26 cellular contexts compared by ENCODE assay signal in the genomic region with DNA sequence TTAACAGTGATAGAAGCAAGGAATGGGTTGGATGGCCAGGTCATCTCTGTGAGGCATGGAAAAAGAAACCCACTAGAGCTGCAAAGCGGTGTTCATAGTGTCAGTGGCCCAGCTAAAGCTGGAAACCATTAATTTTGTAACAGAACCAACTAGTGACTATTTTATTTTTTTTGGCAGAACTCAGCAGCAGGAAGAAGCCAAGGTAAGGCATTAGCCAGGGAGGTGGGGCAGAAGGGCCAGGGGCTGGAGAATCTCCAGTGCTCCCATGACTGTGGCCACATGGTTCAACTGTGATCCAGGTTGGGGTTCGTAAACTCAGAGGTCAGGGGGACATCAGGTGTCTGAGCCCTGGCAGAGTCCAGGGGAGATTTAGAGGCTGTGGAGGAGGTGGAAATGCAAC. TPM values are rescaled to one million over a fixed set of nuclear protein-coding genes. Genes with fewer than 3 reads are reported as not detected.
DNase-seq lines count a peak whose midpoint lies in the region; ATAC-seq, FAIRE-seq and TF ChIP-seq lines count a peak whose summit lies in the region.
"Had no signal": no experiment of that assay in that cellular context is flagged by ENCODE, and none has a peak within 500 bp of the region (broad histone marks: within the 10 kb centered on the region; RNA-seq: fewer than 3 reads in every experiment).

No MANE protein-coding gene starts in this region.

- peaks cover 0 to 10% (median 0%) of the 10 kb centered on the region in 4 donors for H3K4me1 ChIP-seq in right lobe of liver
- H3K4me1 ChIP-seq in HepG2 (ENCODE audit: insufficient read depth, low read length): peaks cover 68% of the 10 kb centered on the region
- peaks cover 4% of the 10 kb centered on the region for H3K4me1 ChIP-seq in mesenchymal stem cell (ENCODE audit: control insufficient read depth, insufficient read depth, low read depth, low read length)
- peaks cover 2% of the 10 kb centered on the region for H3K4me1 ChIP-seq in osteoblast (ENCODE audit: insufficient read depth, low read length)
- no peaks in the 10 kb centered on the region for H3K4me1 ChIP-seq in uterus
- H3K4me1 ChIP-seq: SJCRH30 had no signal

- ATAC-seq in right lobe of liver (peak; percentile 17 to 62 (median 54)), HepG2 (no peak)
- ATAC-seq: GM23338, Right ventricle myocardium inferior had no signal

- no peak overlapping the region for H2BK15ac ChIP-seq in mesenchymal stem cell (ENCODE audit: low read depth, poor library complexity, severe bottlenecking)

- H3K36me3 ChIP-seq in right lobe of liver (no peaks in the 10 kb centered on the region), HepG2 (replicated peaks in 1 of 2; ENCODE audit: control insufficient read depth in 1 of 2, insufficient read depth in 2 of 2, low read length in 2 of 2) (no peaks in the 10 kb centered on the region), mesenchymal stem cell (ENCODE audit: control insufficient read depth in 1 of 2, insufficient read depth in 2 of 2, low read depth in 1 of 2, low read length in 2 of 2) (no peaks in the 10 kb centered on the region), osteoblast (ENCODE audit: insufficient read depth, low read length) (no peaks in the 10 kb centered on the region), uterus (no peaks in the 10 kb centered on the region)
- H3K36me3 ChIP-seq: BLaER1 treated with 17β-estradiol and CSF1 and Interleukin-3, amounts not matched to agents 10 nM and 100 nM; SJCRH30 had no signal

- H3K4me2 ChIP-seq in HepG2 (ENCODE audit: low read depth, low read length): no peak overlapping the region
- no peak overlapping the region for H3K4me2 ChIP-seq in mesenchymal stem cell (ENCODE audit: low read length, poor library complexity, severe bottlenecking)
- H3K4me2 ChIP-seq in osteoblast (ENCODE audit: insufficient read depth, low read length): no peak overlapping the region
- H3K4me2 ChIP-seq: BLaER1 treated with 17β-estradiol and CSF1 and Interleukin-3, amounts not matched to agents 10 nM and 100 nM; GM23338; PC-9 had no signal

- DNase-seq in right lobe of liver: peak in 1 of 3 donors; percentile 69
- DNase-seq in HepG2 (ENCODE audit: low spot score): no peak
- peak; percentile 19 for DNase-seq in ecto neural progenitor cell (ENCODE audit: low spot score)
- DNase-seq in mesenchymal stem cell: no peak
- DNase-seq in osteoblast (ENCODE audit: insufficient read length, low spot score, missing footprints): no peak
- no peak for DNase-seq in hippocampal formation (lab: John Stamatoyannopoulos, UW)
- no peak for DNase-seq in mucosa of gallbladder (ENCODE audit: low spot score)
- DNase-seq in uterus: no peak
- DNase-seq: CD4-positive, alpha-beta memory T cell; COR-L47; DMS53; H9; IMR-90; KG1; NCI-H1048; NCI-H1417; NCI-H1694 treated with DMSO at 0.1 percent for 48 hours; NCI-H2081; NCI-H2227 treated with DMSO at 0.1 percent for 48 hours; NCI-H526 treated with DMSO at 0.1 percent for 48 hours; PC-9; SJCRH30 had no signal

- H2BK12ac ChIP-seq in mesenchymal stem cell (ENCODE audit: low read length in 2 of 2): no peak overlapping the region

- H2BK120ac ChIP-seq in mesenchymal stem cell (ENCODE audit: low read depth, low read length): no peak overlapping the region

- intact Hi-C loops in right lobe of liver (cut with DNase I): loop anchor here in 1 of 2 donors (10.0 kb wide), 1 partner anchor 103 kb away; no protein-coding TSS in a partner anchor
- intact Hi-C loops in HepG2 (cut with micrococcal nuclease; ENCODE audit: unreplicated experiment): loop anchor here (10.0 kb wide), 1 partner anchor 183 kb away; a partner anchor contains a TSS
- intact Hi-C loops in uterus (cut with DNase I; ENCODE audit: low total_unique reads): loop anchor here (5.0 kb wide), 1 partner anchor 96 kb away; no protein-coding TSS in a partner anchor

- H2AFZ ChIP-seq in HepG2 (ENCODE audit: low read length) (no peak overlapping the region), mesenchymal stem cell (ENCODE audit: low read depth, low read length) (no peak overlapping the region), osteoblast (ENCODE audit: low read length) (no peak overlapping the region)
- H2AFZ ChIP-seq: GM23338, PC-9 had no signal

- H3K79me1 ChIP-seq in mesenchymal stem cell (replicated peaks; ENCODE audit: low read length, poor library complexity, severe bottlenecking): no peaks in the 10 kb centered on the region

- no peak overlapping the region for H2BK5ac ChIP-seq in mesenchymal stem cell (ENCODE audit: low read depth, low read length, poor library complexity, severe bottlenecking)

- H3K9me3 ChIP-seq in right lobe of liver (no peaks in the 10 kb centered on the region), HepG2 (ENCODE audit: low read length) (no peaks in the 10 kb centered on the region), mesenchymal stem cell (ENCODE audit: control insufficient read depth, low read length) (no peaks in the 10 kb centered on the region), osteoblast (ENCODE audit: low read depth, low read length) (no peaks in the 10 kb centered on the region), uterus (no peaks in the 10 kb centered on the region)
- H3K9me3 ChIP-seq: BLaER1 treated with 17β-estradiol and CSF1 and Interleukin-3, amounts not matched to agents 10 nM and 100 nM; SJCRH30 had no signal

- TF ChIP-seq EP300 in HepG2 (IDR thresholded peaks at IDR 0.05; ENCODE audit: low read depth in 2 of 2, low read length in 2 of 2) (no peak), HepG2 (CRISPR knock-in tag; IDR thresholded peaks at IDR 0.05; ENCODE audit: borderline replicate concordance) (no peak)

- TF ChIP-seq POLR2A in right lobe of liver (IDR thresholded peaks at IDR 0.05) (no peak), HepG2 (IDR thresholded peaks at IDR 0.05; ENCODE audit: insufficient read depth in 1 of 2, low read depth in 2 of 2, low read length in 2 of 2) (no peak), uterus (IDR thresholded peaks at IDR 0.05) (no peak)

- no peak overlapping the region for H3K4ac ChIP-seq in mesenchymal stem cell (ENCODE audit: low read depth in 1 of 2, low read length in 2 of 2)

- H4K91ac ChIP-seq in mesenchymal stem cell (ENCODE audit: low read length): peak overlapping the region; percentile 7

- H3K23ac ChIP-seq in mesenchymal stem cell (ENCODE audit: low read length in 2 of 2): no peak overlapping the region

- no peak overlapping the region for H3K4me3 ChIP-seq in right lobe of liver
- H3K4me3 ChIP-seq in HepG2 (replicated peaks in 1 of 3; ENCODE audit: insufficient read depth in 1 of 3, low read depth in 2 of 3, low read length in 3 of 3): no peak overlapping the region
- no peak overlapping the region for H3K4me3 ChIP-seq in mesenchymal stem cell (ENCODE audit: insufficient read depth in 1 of 2, low read depth in 1 of 2, low read length in 2 of 2)
- no peak overlapping the region for H3K4me3 ChIP-seq in osteoblast (ENCODE audit: insufficient read depth, low read length)
- no peak overlapping the region for H3K4me3 ChIP-seq in uterus
- H3K4me3 ChIP-seq: BLaER1 treated with 17β-estradiol and CSF1 and Interleukin-3, amounts not matched to agents 10 nM and 100 nM; GM23338; PC-9; SJCRH30 had no signal

- no peak overlapping the region for H2AK5ac ChIP-seq in mesenchymal stem cell (ENCODE audit: low read length, severe bottlenecking)

- H3K18ac ChIP-seq in mesenchymal stem cell (ENCODE audit: low read depth in 1 of 2, low read length in 2 of 2): no peak overlapping the region

- H3K27me3 ChIP-seq in right lobe of liver (no peaks in the 10 kb centered on the region), HepG2 (ENCODE audit: control insufficient read depth in 1 of 2, insufficient read depth in 2 of 2, low read length in 2 of 2) (0 out of 5 replicates have a peak, but pooled peaks cover 0 to 3% of the 10 kb centered on the region in 2 experiments), mesenchymal stem cell (ENCODE audit: control insufficient read depth in 1 of 2, insufficient read depth in 1 of 2, low read length in 2 of 2) (no peaks in the 10 kb centered on the region), osteoblast (ENCODE audit: insufficient read depth, low read length) (no peaks in the 10 kb centered on the region), uterus (no peaks in the 10 kb centered on the region)
- H3K27me3 ChIP-seq: BLaER1 treated with 17β-estradiol and CSF1 and Interleukin-3, amounts not matched to agents 10 nM and 100 nM; SJCRH30 had no signal

- no peaks in the 10 kb centered on the region for H4K20me1 ChIP-seq in HepG2 (ENCODE audit: insufficient read depth, low read length)
- no peaks in the 10 kb centered on the region for H4K20me1 ChIP-seq in osteoblast (ENCODE audit: insufficient read depth, low read length)
- H4K20me1 ChIP-seq: BLaER1 treated with 17β-estradiol and CSF1 and Interleukin-3, amounts not matched to agents 10 nM and 100 nM had no signal

- H4K8ac ChIP-seq in mesenchymal stem cell (ENCODE audit: low read length): no peak overlapping the region

- WGBS in right lobe of liver (ENCODE audit: insufficient coverage, low coverage, low lambda C conversion rate, missing lambda C conversion rate): 68% methylated on average over 2 of the region's 2 CpGs
- 71% methylated on average over 2 of the region's 2 CpGs for WGBS in HepG2 (ENCODE audit: low lambda C conversion rate)
- 100% methylated on average over 2 of the region's 2 CpGs for WGBS in mesenchymal stem cell

- no peaks in the 10 kb centered on the region for H3K79me2 ChIP-seq in HepG2 (ENCODE audit: insufficient read depth, low read length)
- H3K79me2 ChIP-seq in osteoblast (ENCODE audit: insufficient read depth, low read length): no peaks in the 10 kb centered on the region

- no peak for TF ChIP-seq CTCF in right lobe of liver (IDR thresholded peaks at IDR 0.05)
- no peak for TF ChIP-seq CTCF in HepG2 (CRISPR knock-in tag; IDR thresholded peaks at IDR 0.05)
- TF ChIP-seq CTCF in osteoblast (IDR thresholded peaks at IDR 0.05; ENCODE audit: extremely low read depth, low read depth, low read length): no peak
- TF ChIP-seq CTCF in uterus (IDR thresholded peaks at IDR 0.05): no peak

- no TSS peak for BruUV-seq in HepG2 (replicated peaks; lab: Mats Ljungman, UMichigan)

- H3K14ac ChIP-seq in mesenchymal stem cell (ENCODE audit: low read length in 2 of 2): no peak overlapping the region

- no peak for FAIRE-seq in HepG2 (lab: Jason Lieb, UNC)
- FAIRE-seq: GM18507 had no signal

- POLR2A ChIA-PET in HepG2 (lab: Yijun Ruan, JAX): no interaction called here

- H3K27ac ChIP-seq in right lobe of liver (no peak overlapping the region), HepG2 (ENCODE audit: extremely low read length, insufficient read depth, low read length) (no peak overlapping the region), mesenchymal stem cell (ENCODE audit: low read length, poor library complexity, severe bottlenecking) (no peak overlapping the region), osteoblast (ENCODE audit: low read depth, low read length) (no peak overlapping the region), uterus (no peak overlapping the region)
- H3K27ac ChIP-seq: BLaER1 treated with 17β-estradiol and CSF1 and Interleukin-3, amounts not matched to agents 10 nM and 100 nM; PC-9; SJCRH30 had no signal

- H3K9ac ChIP-seq in HepG2 (ENCODE audit: insufficient read depth, low read depth, low read length) (no peak overlapping the region), mesenchymal stem cell (ENCODE audit: low read length) (peak overlapping the region; percentile 24)
- H3K9ac ChIP-seq: BLaER1 treated with 17β-estradiol and CSF1 and Interleukin-3, amounts not matched to agents 10 nM and 100 nM had no signal

- in situ Hi-C loops in HepG2 (cut with HindIII; ENCODE audit: extremely low pct_ligation_motif_present, low pct_unique_long_range_greater_than_20kb): loop anchor here (25.0 kb wide), 1 partner anchor 226 kb away; no protein-coding TSS in a partner anchor

- no peak for TF ChIP-seq RAD21 in HepG2 (CRISPR knock-in tag; IDR thresholded peaks at IDR 0.05)

- CTCF ChIA-PET in HepG2 (lab: Yijun Ruan, JAX; ENCODE audit: low intra/inter-chr PET ratio, low total read pairs): no interaction called here

RNA-seq across cellular contexts. Expression of a gene that starts 25.9 kb away (rescaled TPM):
- 10 to 100 TPM; 30.6 to 79.8 (median 43.2) TPM for total RNA-seq in right lobe of liver
- total RNA-seq in HepG2 (2016; rRNA removed; fragmentation: Illumina TruSeq; extraction: Trizol): 70.8 and 105 TPM in 2 replicates
- 15.8 and 18.2 TPM in 2 replicates for total RNA-seq in HepG2 (2016; cell fraction: cytosol; rRNA removed; fragmentation: Illumina TruSeq; extraction: Trizol; ENCODE audit: low read depth)
- total RNA-seq in HepG2 (2016; cell fraction: insoluble cytoplasmic fraction; rRNA removed; fragmentation: Illumina TruSeq; extraction: Trizol): 69.2 and 96.9 TPM in 2 replicates
- 80.5 and 89.8 TPM in 2 replicates for total RNA-seq in HepG2 (2016; cell fraction: membrane; rRNA removed; fragmentation: Illumina TruSeq; extraction: Trizol)
- total RNA-seq in HepG2 (2016; cell fraction: nucleus; rRNA removed; fragmentation: Illumina TruSeq; extraction: Trizol): 32.4 and 40.0 TPM in 2 replicates
- polyA plus RNA-seq in HepG2 (2011; rRNA removed): 13.6 and 17.2 TPM in 2 replicates
- polyA plus RNA-seq in HepG2 (2011; cell fraction: cytosol; rRNA removed): 20.0 and 23.3 TPM in 2 replicates
- polyA plus RNA-seq in HepG2 (2011; cell fraction: nucleus; rRNA removed): 12.0 and 12.1 TPM in 2 replicates
- polyA plus RNA-seq in HepG2 (2012): 38.9 and 45.8 TPM in 2 replicates
- polyA plus RNA-seq in HepG2 (2016; cell fraction: cytosol; fragmentation: Illumina TruSeq; extraction: Trizol; ENCODE audit: low read depth): 10.0 and 10.4 TPM in 2 replicates
- 69.0 and 76.0 TPM in 2 replicates for polyA plus RNA-seq in HepG2 (2016; cell fraction: insoluble cytoplasmic fraction; fragmentation: Illumina TruSeq; extraction: Trizol; ENCODE audit: low read depth)
- 33.4 and 35.7 TPM in 2 replicates for polyA plus RNA-seq in HepG2 (2016; cell fraction: membrane; fragmentation: Illumina TruSeq; extraction: Trizol; ENCODE audit: low read depth)
- polyA plus RNA-seq in HepG2 (2016; cell fraction: nucleus; fragmentation: Illumina TruSeq; extraction: Trizol; ENCODE audit: insufficient read depth, low read depth): 27.3 and 29.1 TPM in 2 replicates
- 35.4 and 58.6 TPM in 2 replicates for polyA minus RNA-seq in HepG2 (2011; rRNA and poly(A)+ RNA removed; ENCODE audit: low replicate concordance)
- 29.1 and 33.4 TPM in 2 replicates for polyA minus RNA-seq in HepG2 (2011; cell fraction: cytosol; rRNA and poly(A)+ RNA removed)
- polyA minus RNA-seq in HepG2 (2011; cell fraction: nucleus; rRNA and poly(A)+ RNA removed): 16.5 and 22.1 TPM in 2 replicates
- polyA plus RNA-seq in mesenchymal stem cell (2013, experiment 1 of 2): 30.0 TPM
- polyA plus RNA-seq in mesenchymal stem cell (2013, experiment 2 of 2): 30.7 TPM
- total RNA-seq in osteoblast: 97.5 and 99.5 TPM in 2 replicates
- 46.0 TPM for total RNA-seq in mucosa of gallbladder
- 100 to 1,000 TPM in 1 of 4 donors, 10 to 100 TPM in 3; 21.0 to 158 (median 37.0) TPM for total RNA-seq in uterus
